16 cellular contexts compared by ENCODE assay signal in the genomic region with DNA sequence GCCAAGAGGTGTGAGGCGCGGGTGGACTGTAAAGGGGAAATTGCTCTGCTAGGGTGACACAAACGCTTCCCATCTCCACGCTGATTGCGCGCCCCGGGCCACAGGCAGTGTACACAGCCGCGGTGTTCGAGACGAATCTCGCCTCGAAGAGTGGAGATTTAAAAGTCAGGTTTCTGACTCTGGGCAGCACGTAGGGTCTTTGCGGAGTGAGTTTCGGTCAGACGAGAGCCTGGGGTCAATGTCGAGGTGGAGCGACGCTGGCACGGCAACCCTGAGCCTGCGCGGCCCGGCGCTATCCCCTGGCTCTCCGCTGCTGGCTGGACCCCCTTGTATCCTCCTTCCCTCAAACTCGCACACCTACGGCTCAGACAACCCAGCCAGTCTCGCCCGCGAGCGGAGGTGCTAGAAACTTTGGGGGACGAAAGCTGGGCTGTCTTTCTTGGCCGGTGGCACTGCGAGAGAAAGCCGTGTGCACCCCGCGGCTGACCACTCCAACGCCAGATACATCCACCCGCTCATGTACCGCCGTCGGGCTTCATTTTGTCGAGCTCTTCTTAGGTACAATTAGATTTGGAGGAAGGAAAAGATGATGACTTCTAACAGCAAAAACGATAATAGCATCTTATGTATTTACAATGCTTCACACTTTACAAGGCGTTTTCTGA. TPM values are rescaled to one million over a fixed set of nuclear protein-coding genes. Genes with fewer than 3 reads are reported as not detected.
DNase-seq lines count a peak whose midpoint lies in the region; ATAC-seq and TF ChIP-seq lines count a peak whose summit lies in the region.
"Had no signal": no experiment of that assay in that cellular context is flagged by ENCODE, and none has a peak within 500 bp of the region (broad histone marks: within the 10 kb centered on the region; RNA-seq: fewer than 3 reads in every experiment).

No MANE protein-coding gene starts in this region.

- H4K20me1 ChIP-seq in SK-N-SH (ENCODE audit: insufficient read depth) = no peaks in the 10 kb centered on the region

- DNase-seq in SK-N-SH = peak; percentile 28
- peak; percentile 35 for DNase-seq in ELF-1 (ENCODE audit: low read depth, low spot score)
- no peak for DNase-seq in coronary artery (ENCODE audit: low spot score)
- peak; percentile 8 for DNase-seq in neural crest cell (ENCODE audit: low read depth, low spot score)
- DNase-seq in NCI-H2029 (lab: John Stamatoyannopoulos, UW) = no peak
- DNase-seq: amygdala, cortex of kidney, esophagus squamous epithelium, NCI-H187 treated with DMSO at 0.1 percent for 48 hours had no signal

- 6% methylated on average over 31 of the region's 46 CpGs for WGBS in SK-N-SH (ENCODE audit: low lambda C conversion rate)

- H3K27ac Mint-ChIP-seq in neural crest cell (ENCODE audit: unreplicated experiment) = no peak overlapping the region

- H3K4me2 ChIP-seq in SK-N-SH = no peak overlapping the region

- H3K27me3 Mint-ChIP-seq in neural crest cell (ENCODE audit: low read depth) = peaks cover 99% of the 10 kb centered on the region

- TF ChIP-seq CTCF in SK-N-SH (IDR thresholded peaks at IDR 0.05) = no peak
- TF ChIP-seq CTCF in coronary artery (IDR thresholded peaks at IDR 0.05) = no peak
- TF ChIP-seq CTCF in neural crest cell (conservative IDR thresholded peaks at IDR 0.05) = no peak

- H3K27ac ChIP-seq in SK-N-SH (ENCODE audit: low read depth in 2 of 2, low read length in 1 of 2) (no peak overlapping the region), coronary artery (no peak overlapping the region)
- H3K27ac ChIP-seq: esophagus squamous epithelium, neutrophil had no signal

- peak overlapping the region; percentile 72 for H3K4me3 Mint-ChIP-seq in neural crest cell

- no peak for TF ChIP-seq EP300 in SK-N-SH (IDR thresholded peaks at IDR 0.05; ENCODE audit: borderline replicate concordance in 1 of 2, low read depth in 1 of 2, low read length in 1 of 2)

- no peaks in the 10 kb centered on the region for H3K36me3 Mint-ChIP-seq in neural crest cell (ENCODE audit: low read depth)

- no peaks in the 10 kb centered on the region for H3K9me2 ChIP-seq in SK-N-SH

- H3K27me3 ChIP-seq in SK-N-SH (ENCODE audit: insufficient read depth) = peaks cover 84% of the 10 kb centered on the region

- H3F3A ChIP-seq in SK-N-SH (replicated peaks; ENCODE audit: insufficient read depth) = no peaks in the 10 kb centered on the region

- CTCF ChIA-PET in SK-N-SH (lab: Yijun Ruan, JAX) = interaction anchor here (0.7 to 1.7 kb wide), 7 partner anchors 12 to 205 kb away, joined by 3 to 7 read pairs (median 3); no protein-coding TSS in a partner anchor

- POLR2A ChIA-PET in SK-N-SH (lab: Yijun Ruan, JAX) = no interaction called here

- TF ChIP-seq RAD21 in SK-N-SH (IDR thresholded peaks at IDR 0.05; ENCODE audit: low read length) = no peak

- H3K4me1 Mint-ChIP-seq in neural crest cell = peaks cover 43% of the 10 kb centered on the region

- no peak overlapping the region for H3K9ac ChIP-seq in SK-N-SH

- no peaks in the 10 kb centered on the region for H3K9me3 ChIP-seq in SK-N-SH
- H3K9me3 ChIP-seq: esophagus squamous epithelium, HAP-1, neutrophil had no signal

- H3K4me3 ChIP-seq in SK-N-SH (ENCODE audit: low read depth in 2 of 2, low read length in 1 of 2) (no peak overlapping the region), coronary artery (peak overlapping the region; percentile 7)
- H3K4me3 ChIP-seq: esophagus squamous epithelium, HAP-1 had no signal

- no peaks in the 10 kb centered on the region for H3K79me2 ChIP-seq in SK-N-SH (ENCODE audit: insufficient read depth)

- no peak for ATAC-seq in SK-N-SH treated with all-trans-retinoic acid at 6 μM for 48 hours
- ATAC-seq in GM18867 (IDR thresholded peaks at IDR 0.05; ENCODE audit: unreplicated experiment) = no peak
- ATAC-seq in HG03378 (IDR thresholded peaks at IDR 0.05; ENCODE audit: unreplicated experiment) = no peak
- ATAC-seq: Right ventricle myocardium inferior had no signal

- no peak overlapping the region for H2AFZ ChIP-seq in SK-N-SH (ENCODE audit: low read depth)

- H3K36me3 ChIP-seq in SK-N-SH (replicated peaks in 1 of 2; ENCODE audit: control insufficient read depth in 1 of 2, insufficient read depth in 2 of 2, low read length in 1 of 2) = no peaks in the 10 kb centered on the region
- H3K36me3 ChIP-seq: esophagus squamous epithelium, HAP-1, neutrophil had no signal

- H3K9me3 Mint-ChIP-seq in neural crest cell = no peaks in the 10 kb centered on the region

- H3K4me1 ChIP-seq in SK-N-SH (ENCODE audit: control insufficient read depth in 1 of 2, insufficient read depth in 2 of 2, low read depth in 1 of 2, low read length in 1 of 2) = no peaks in the 10 kb centered on the region; a peak in 1 of 4 replicates
- H3K4me1 ChIP-seq: HAP-1 had no signal

TF ChIP-seq in SK-N-SH, 30 proteins besides CTCF, POLR2A, EP300 and RAD21 (continues in another document):
- no peak for TF ChIP-seq FOXJ3 (CRISPR knock-in tag; IDR thresholded peaks at IDR 0.05)
- TF ChIP-seq USF2 (IDR thresholded peaks at IDR 0.05; ENCODE audit: borderline replicate concordance, low read depth, low read length) = no peak
- no peak for TF ChIP-seq JUND (IDR thresholded peaks at IDR 0.05)
- TF ChIP-seq RFX5 (IDR thresholded peaks at IDR 0.05; ENCODE audit: low read length) = no peak
- no peak for TF ChIP-seq MEF2A (IDR thresholded peaks at IDR 0.05; ENCODE audit: borderline replicate concordance, low read depth)
- TF ChIP-seq GABPA (IDR thresholded peaks at IDR 0.05; ENCODE audit: low read depth) = no peak
- TF ChIP-seq, protein P1, sequence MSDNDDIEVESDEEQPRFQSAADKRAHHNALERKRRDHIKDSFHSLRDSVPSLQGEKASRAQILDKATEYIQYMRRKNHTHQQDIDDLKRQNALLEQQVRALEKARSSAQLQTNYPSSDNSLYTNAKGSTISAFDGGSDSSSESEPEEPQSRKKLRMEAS (IDR thresholded peaks at IDR 0.05; ENCODE audit: low read depth) = no peak
- TF ChIP-seq NRF1 (IDR thresholded peaks at IDR 0.05; ENCODE audit: low read depth, low read length) = no peak
- TF ChIP-seq SIN3A (IDR thresholded peaks at IDR 0.05; ENCODE audit: borderline replicate concordance, low read depth, low read length) = no peak
- TF ChIP-seq, protein P2, sequence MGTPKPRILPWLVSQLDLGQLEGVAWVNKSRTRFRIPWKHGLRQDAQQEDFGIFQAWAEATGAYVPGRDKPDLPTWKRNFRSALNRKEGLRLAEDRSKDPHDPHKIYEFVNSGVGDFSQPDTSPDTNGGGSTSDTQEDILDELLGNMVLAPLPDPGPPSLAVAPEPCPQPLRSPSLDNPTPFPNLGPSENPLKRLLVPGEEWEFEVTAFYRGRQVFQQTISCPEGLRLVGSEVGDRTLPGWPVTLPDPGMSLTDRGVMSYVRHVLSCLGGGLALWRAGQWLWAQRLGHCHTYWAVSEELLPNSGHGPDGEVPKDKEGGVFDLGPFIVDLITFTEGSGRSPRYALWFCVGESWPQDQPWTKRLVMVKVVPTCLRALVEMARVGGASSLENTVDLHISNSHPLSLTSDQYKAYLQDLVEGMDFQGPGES (IDR thresholded peaks at IDR 0.05; ENCODE audit: low read depth, low read length) = no peak
- TF ChIP-seq EZH2phosphoT487 (IDR thresholded peaks at IDR 0.05; ENCODE audit: borderline replicate concordance, low read depth) = no peak; the same call in 1 of the 2 replicates

TF ChIP-seq in SK-N-SH treated with all-trans-retinoic acid at 6 μM for 48 hours, 23 proteins besides CTCF, POLR2A, EP300 and RAD21 (continues in another document):
- no peak for TF ChIP-seq TCF4 (CRISPR knock-in tag; IDR thresholded peaks at IDR 0.05; ENCODE audit: borderline replicate concordance)
- no peak for TF ChIP-seq ZNF565 (CRISPR knock-in tag; conservative IDR thresholded peaks at IDR 0.05; ENCODE audit: low read depth)
- no peak for TF ChIP-seq ZC3H10 (CRISPR knock-in tag; IDR thresholded peaks at IDR 0.05)
- TF ChIP-seq, protein P3, sequence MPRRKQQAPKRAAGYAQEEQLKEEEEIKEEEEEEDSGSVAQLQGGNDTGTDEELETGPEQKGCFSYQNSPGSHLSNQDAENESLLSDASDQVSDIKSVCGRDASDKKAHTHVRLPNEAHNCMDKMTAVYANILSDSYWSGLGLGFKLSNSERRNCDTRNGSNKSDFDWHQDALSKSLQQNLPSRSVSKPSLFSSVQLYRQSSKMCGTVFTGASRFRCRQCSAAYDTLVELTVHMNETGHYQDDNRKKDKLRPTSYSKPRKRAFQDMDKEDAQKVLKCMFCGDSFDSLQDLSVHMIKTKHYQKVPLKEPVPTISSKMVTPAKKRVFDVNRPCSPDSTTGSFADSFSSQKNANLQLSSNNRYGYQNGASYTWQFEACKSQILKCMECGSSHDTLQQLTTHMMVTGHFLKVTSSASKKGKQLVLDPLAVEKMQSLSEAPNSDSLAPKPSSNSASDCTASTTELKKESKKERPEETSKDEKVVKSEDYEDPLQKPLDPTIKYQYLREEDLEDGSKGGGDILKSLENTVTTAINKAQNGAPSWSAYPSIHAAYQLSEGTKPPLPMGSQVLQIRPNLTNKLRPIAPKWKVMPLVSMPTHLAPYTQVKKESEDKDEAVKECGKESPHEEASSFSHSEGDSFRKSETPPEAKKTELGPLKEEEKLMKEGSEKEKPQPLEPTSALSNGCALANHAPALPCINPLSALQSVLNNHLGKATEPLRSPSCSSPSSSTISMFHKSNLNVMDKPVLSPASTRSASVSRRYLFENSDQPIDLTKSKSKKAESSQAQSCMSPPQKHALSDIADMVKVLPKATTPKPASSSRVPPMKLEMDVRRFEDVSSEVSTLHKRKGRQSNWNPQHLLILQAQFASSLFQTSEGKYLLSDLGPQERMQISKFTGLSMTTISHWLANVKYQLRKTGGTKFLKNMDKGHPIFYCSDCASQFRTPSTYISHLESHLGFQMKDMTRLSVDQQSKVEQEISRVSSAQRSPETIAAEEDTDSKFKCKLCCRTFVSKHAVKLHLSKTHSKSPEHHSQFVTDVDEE (CRISPR knock-in tag; IDR thresholded peaks at IDR 0.05) = no peak
- no peak for TF ChIP-seq ZNF70 (CRISPR knock-in tag; IDR thresholded peaks at IDR 0.05)
- TF ChIP-seq ZFP30 (CRISPR knock-in tag; IDR thresholded peaks at IDR 0.05) = no peak
- TF ChIP-seq RARB (CRISPR knock-in tag; IDR thresholded peaks at IDR 0.05) = no peak
- TF ChIP-seq SNAI2 (CRISPR knock-in tag; IDR thresholded peaks at IDR 0.05) = no peak
- no peak for TF ChIP-seq CSDC2 (CRISPR knock-in tag; IDR thresholded peaks at IDR 0.05)
- TF ChIP-seq ZNF8 (CRISPR knock-in tag; IDR thresholded peaks at IDR 0.05) = no peak
- TF ChIP-seq ESRRG (CRISPR knock-in tag; IDR thresholded peaks at IDR 0.05) = no peak
- TF ChIP-seq ZFP3 (CRISPR knock-in tag; IDR thresholded peaks at IDR 0.05) = no peak
- no peak for TF ChIP-seq GLIS3 (CRISPR knock-in tag; IDR thresholded peaks at IDR 0.05)
- no peak for TF ChIP-seq TOX (CRISPR knock-in tag; IDR thresholded peaks at IDR 0.05; ENCODE audit: borderline replicate concordance)

RNA-seq across cellular contexts. Expression of gene FOXB2, which starts 5.4 kb away (rescaled TPM):
- polyA plus RNA-seq in SK-N-SH (2012; rRNA removed) = not detected in 2 replicates
- not detected in 2 replicates for polyA plus RNA-seq in SK-N-SH (2012; cell fraction: cytosol; rRNA removed)
- polyA plus RNA-seq in SK-N-SH (2012; cell fraction: nucleus; rRNA removed) = not detected in 2 replicates
- not detected in 2 replicates for total RNA-seq in neural crest cell
- total RNA-seq: esophagus squamous epithelium, lower leg skin, Right ventricle myocardium inferior had no signal

Comparison
In these comparisons a context has a peak if more than half of its experiments do, and no peak if none do; other contexts are left out.
1. DNase-seq: peak in SK-N-SH (single experiment), ELF-1 (single experiment) and neural crest cell (single experiment); none in coronary artery (single experiment) and NCI-H2029 (single experiment).